In genomic region chr14:100663528-100664052, GRCh38 we compare ENCODE assay signal across 14 cellular contexts.
DNase-seq lines count a peak whose midpoint lies in the region; ATAC-seq and TF ChIP-seq lines count a peak whose summit lies in the region.
"Had no signal": no experiment of that assay in that cellular context is flagged by ENCODE, and none has a peak within 500 bp of the region (broad histone marks: within the 10 kb centered on the region; RNA-seq: fewer than 3 reads in every experiment).

No MANE protein-coding gene starts in this region.

- no peak overlapping the region for H3K9ac ChIP-seq in Loucy (ENCODE audit: low read depth, low read length, poor library complexity, severe bottlenecking)
- H3K9ac ChIP-seq: BLaER1 had no signal

- H4K20me1 ChIP-seq in Loucy (ENCODE audit: insufficient read depth, low read length, poor library complexity, severe bottlenecking) = no peaks in the 10 kb centered on the region
- H4K20me1 ChIP-seq: BLaER1 had no signal

- peak overlapping the region in 2 of 5 experiments; percentile 70 to 96 for H3K27ac Mint-ChIP-seq in brain
- no peak overlapping the region for H3K27ac Mint-ChIP-seq in type B pancreatic cell
- no peak overlapping the region for H3K27ac Mint-ChIP-seq in activated naive CD8-positive, alpha-beta T cell treated with anti-CD3 and anti-CD28 coated beads, Interleukin-2, amount 50 U/mL, for 24 hours
- H3K27ac Mint-ChIP-seq in activated CD4-positive, alpha-beta T cell treated with anti-CD3 and anti-CD28 coated beads for 36 hours = no peak overlapping the region
- H3K27ac Mint-ChIP-seq: activated B cell treated with CpG ODN at 0.5 μM for 24 hours; activated CD4-positive, alpha-beta memory T cell treated with anti-CD3 and anti-CD28 coated beads for 36 hours; memory B cell had no signal

- no peak overlapping the region for H3K4me2 ChIP-seq in Loucy (ENCODE audit: low read depth, low read length, poor library complexity, severe bottlenecking)

- WGBS in right cardiac atrium = 49% methylated on average over 9 of the region's 9 CpGs

- H3K36me3 ChIP-seq in Loucy (ENCODE audit: insufficient read depth, low read length) = no peaks in the 10 kb centered on the region
- H3K36me3 ChIP-seq: BLaER1 had no signal

- peak; percentile 20; the same call in 1 of the 2 replicates for TF ChIP-seq CTCF in Loucy (conservative IDR thresholded peaks at IDR 0.05; ENCODE audit: low read length)
- peak; percentile 14 to 25 for TF ChIP-seq CTCF in brain (conservative IDR thresholded peaks at IDR 0.05)
- TF ChIP-seq CTCF in type B pancreatic cell (conservative IDR thresholded peaks at IDR 0.05) = peak; percentile 21

- CTCF ChIA-PET in activated CD4-positive, alpha-beta T cell treated with anti-CD3 and anti-CD28 coated beads for 36 hours (lab: Charles Lee) = interaction anchor here (1.1 to 2.7 kb wide), 7 partner anchors 9 to 162 kb away, joined by 3 to 22 read pairs (median 6); no protein-coding TSS in a partner anchor

- H3K4me3 Mint-ChIP-seq in brain (no peak overlapping the region), type B pancreatic cell (no peak overlapping the region)
- H3K4me3 Mint-ChIP-seq in activated naive CD8-positive, alpha-beta T cell treated with anti-CD3 and anti-CD28 coated beads, Interleukin-2, amount 50 U/mL, for 24 hours = no peak overlapping the region
- H3K4me3 Mint-ChIP-seq in activated CD4-positive, alpha-beta T cell treated with anti-CD3 and anti-CD28 coated beads for 36 hours = no peak overlapping the region
- H3K4me3 Mint-ChIP-seq: activated B cell treated with CpG ODN at 0.5 μM for 24 hours; activated CD4-positive, alpha-beta memory T cell treated with anti-CD3 and anti-CD28 coated beads for 36 hours; memory B cell had no signal

- intact Hi-C loops in left ventricle myocardium superior (cut with micrococcal nuclease) (no loop called here), right cardiac atrium (cut with DNase I) (loop anchor here in 2 of 4 donors (10.0 kb wide), 2 partner anchors 219 to 961 kb away; no protein-coding TSS in a partner anchor)
- intact Hi-C loops in activated CD4-positive, alpha-beta T cell treated with anti-CD3 and anti-CD28 coated beads for 36 hours (cut with DNase I, micrococcal nuclease) = no loop called here

- H3K4me1 Mint-ChIP-seq in brain (peaks cover 69% of the 10 kb centered on the region), type B pancreatic cell (ENCODE audit: unreplicated experiment) (peaks cover 11% of the 10 kb centered on the region)
- H3K4me1 Mint-ChIP-seq in activated naive CD8-positive, alpha-beta T cell treated with anti-CD3 and anti-CD28 coated beads, Interleukin-2, amount 50 U/mL, for 24 hours = peaks cover 1% of the 10 kb centered on the region
- H3K4me1 Mint-ChIP-seq in activated CD4-positive, alpha-beta T cell treated with anti-CD3 and anti-CD28 coated beads for 36 hours = no peaks in the 10 kb centered on the region
- H3K4me1 Mint-ChIP-seq: activated B cell treated with CpG ODN at 0.5 μM for 24 hours, memory B cell had no signal

- no peaks in the 10 kb centered on the region for H3K79me2 ChIP-seq in Loucy (ENCODE audit: insufficient read depth, low read length)

- POLR2A ChIA-PET in activated CD4-positive, alpha-beta T cell treated with anti-CD3 and anti-CD28 coated beads for 36 hours (lab: Charles Lee) = no interaction called here

- H3K4me1 ChIP-seq in right cardiac atrium (ENCODE audit: control insufficient read depth, insufficient read depth, low read length) = no peaks in the 10 kb centered on the region
- H3K4me1 ChIP-seq in Loucy (ENCODE audit: insufficient read depth, low read length, poor library complexity, severe bottlenecking) = peaks cover 26% of the 10 kb centered on the region
- H3K4me1 ChIP-seq: Caco-2 had no signal

- H3K9me3 ChIP-seq in right cardiac atrium (ENCODE audit: control insufficient read depth, low read length) (no peaks in the 10 kb centered on the region), Loucy (ENCODE audit: insufficient read depth, low read depth, low read length) (no peaks in the 10 kb centered on the region)
- H3K9me3 ChIP-seq: BLaER1, Caco-2 had no signal

- no peak for ATAC-seq in left ventricle myocardium superior
- no peak for ATAC-seq in right cardiac atrium
- no peak for ATAC-seq in activated naive CD8-positive, alpha-beta T cell treated with anti-CD3 and anti-CD28 coated beads, Interleukin-2, amount 50 U/mL, for 24 hours
- ATAC-seq in activated CD4-positive, alpha-beta T cell treated with anti-CD3 and anti-CD28 coated beads for 36 hours = no peak

- H3K27me3 Mint-ChIP-seq in brain (no peaks in the 10 kb centered on the region), type B pancreatic cell (peaks cover 16% of the 10 kb centered on the region)
- peaks cover 5% of the 10 kb centered on the region for H3K27me3 Mint-ChIP-seq in activated naive CD8-positive, alpha-beta T cell treated with anti-CD3 and anti-CD28 coated beads, Interleukin-2, amount 50 U/mL, for 24 hours
- H3K27me3 Mint-ChIP-seq in activated CD4-positive, alpha-beta T cell treated with anti-CD3 and anti-CD28 coated beads for 36 hours = no peaks in the 10 kb centered on the region

- H2AFZ ChIP-seq in Loucy (ENCODE audit: low read length) = no peak overlapping the region

- no peak overlapping the region for H3K27ac ChIP-seq in right cardiac atrium (ENCODE audit: low read length)
- H3K27ac ChIP-seq: BLaER1 had no signal

- H3F3A ChIP-seq in Loucy (ENCODE audit: low read depth) = no peaks in the 10 kb centered on the region

- H3K27me3 ChIP-seq in right cardiac atrium (ENCODE audit: control insufficient read depth, insufficient read depth) = no peaks in the 10 kb centered on the region
- H3K27me3 ChIP-seq in Loucy (ENCODE audit: insufficient read depth, low read length, poor library complexity, severe bottlenecking) = no peaks in the 10 kb centered on the region
- H3K27me3 ChIP-seq: BLaER1 had no signal

- H3K9me2 ChIP-seq in Loucy (replicated peaks; ENCODE audit: low read depth, low read length) = no peaks in the 10 kb centered on the region

- H3K36me3 Mint-ChIP-seq in brain = no peaks in the 10 kb centered on the region
- no peaks in the 10 kb centered on the region for H3K36me3 Mint-ChIP-seq in type B pancreatic cell
- H3K36me3 Mint-ChIP-seq in activated naive CD8-positive, alpha-beta T cell treated with anti-CD3 and anti-CD28 coated beads, Interleukin-2, amount 50 U/mL, for 24 hours (ENCODE audit: low read depth) = no peaks in the 10 kb centered on the region
- H3K36me3 Mint-ChIP-seq in activated CD4-positive, alpha-beta T cell treated with anti-CD3 and anti-CD28 coated beads for 36 hours (ENCODE audit: low read depth) = no peaks in the 10 kb centered on the region
- H3K36me3 Mint-ChIP-seq: activated CD4-positive, alpha-beta memory T cell treated with anti-CD3 and anti-CD28 coated beads for 36 hours; memory B cell had no signal

- H3K4me3 ChIP-seq in right cardiac atrium (ENCODE audit: low read length) (no peak overlapping the region), Loucy (ENCODE audit: low read length, poor library complexity, severe bottlenecking) (no peak overlapping the region)
- H3K4me3 ChIP-seq: BLaER1 had no signal

- H3K9me3 Mint-ChIP-seq in brain (peaks cover 0 to 9% (median 0%) of the 10 kb centered on the region in 5 experiments), type B pancreatic cell (no peaks in the 10 kb centered on the region)
- no peaks in the 10 kb centered on the region for H3K9me3 Mint-ChIP-seq in activated naive CD8-positive, alpha-beta T cell treated with anti-CD3 and anti-CD28 coated beads, Interleukin-2, amount 50 U/mL, for 24 hours
- no peaks in the 10 kb centered on the region for H3K9me3 Mint-ChIP-seq in activated CD4-positive, alpha-beta T cell treated with anti-CD3 and anti-CD28 coated beads for 36 hours (ENCODE audit: low read depth)
- H3K9me3 Mint-ChIP-seq: activated B cell treated with CpG ODN at 0.5 μM for 24 hours; activated CD4-positive, alpha-beta memory T cell treated with anti-CD3 and anti-CD28 coated beads for 36 hours; memory B cell had no signal

- DNase-seq in left ventricle myocardium superior (peak; percentile 16), right cardiac atrium (no peak), type B pancreatic cell (ENCODE audit: extremely low spot score, unreplicated experiment) (no peak)
- DNase-seq in activated naive CD8-positive, alpha-beta T cell treated with anti-CD3 and anti-CD28 coated beads, Interleukin-2, amount 50 U/mL, for 24 hours = no peak
- DNase-seq in activated CD4-positive, alpha-beta T cell treated with anti-CD3 and anti-CD28 coated beads, Interleukin-2, amount 50 U/mL, for 1 hour = no peak
- DNase-seq in activated CD4-positive, alpha-beta T cell treated with anti-CD3 and anti-CD28 coated beads for 36 hours = no peak
- DNase-seq: occipital lobe had no signal
